In the genomic region with DNA sequence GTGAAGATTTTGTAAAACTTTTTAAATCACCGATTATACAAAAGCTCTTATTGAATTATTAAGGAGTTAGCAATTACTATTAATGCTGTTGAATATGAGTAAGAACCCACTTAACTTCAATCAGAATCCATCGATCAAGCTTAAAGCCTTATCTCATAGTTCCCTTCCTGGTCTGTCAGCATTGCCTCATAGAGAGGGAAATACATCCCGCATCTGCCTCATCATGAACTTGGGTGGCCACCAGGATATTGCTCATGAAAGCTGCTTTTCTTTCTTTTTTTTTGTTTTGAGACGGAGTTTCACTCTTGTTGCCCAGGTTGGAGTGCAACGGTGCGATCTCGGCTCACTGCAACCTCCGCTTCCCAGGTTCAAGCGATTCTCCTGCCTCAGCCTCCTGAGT, we compare ENCODE assay signal across 2 cellular contexts.
TF ChIP-seq lines count a peak whose summit lies in the region.

No MANE protein-coding gene starts in this region.

TF ChIP-seq in A549, 52 proteins besides CTCF, POLR2A, EP300 and RAD21 (continued from another document):
- TF ChIP-seq, protein P1, sequence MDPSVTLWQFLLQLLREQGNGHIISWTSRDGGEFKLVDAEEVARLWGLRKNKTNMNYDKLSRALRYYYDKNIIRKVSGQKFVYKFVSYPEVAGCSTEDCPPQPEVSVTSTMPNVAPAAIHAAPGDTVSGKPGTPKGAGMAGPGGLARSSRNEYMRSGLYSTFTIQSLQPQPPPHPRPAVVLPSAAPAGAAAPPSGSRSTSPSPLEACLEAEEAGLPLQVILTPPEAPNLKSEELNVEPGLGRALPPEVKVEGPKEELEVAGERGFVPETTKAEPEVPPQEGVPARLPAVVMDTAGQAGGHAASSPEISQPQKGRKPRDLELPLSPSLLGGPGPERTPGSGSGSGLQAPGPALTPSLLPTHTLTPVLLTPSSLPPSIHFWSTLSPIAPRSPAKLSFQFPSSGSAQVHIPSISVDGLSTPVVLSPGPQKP (IDR thresholded peaks at IDR 0.05; ENCODE audit: low read depth, low read length): no peak
- TF ChIP-seq PBX3 (IDR thresholded peaks at IDR 0.05) (no peak), REST (IDR thresholded peaks at IDR 0.05) (no peak), NFE2L2 (conservative IDR thresholded peaks at IDR 0.05; ENCODE audit: low read length) (no peak)

TF ChIP-seq in K562, 482 proteins besides CTCF, POLR2A, EP300 and RAD21 (continued from another document):
- TF ChIP-seq, protein P2, sequence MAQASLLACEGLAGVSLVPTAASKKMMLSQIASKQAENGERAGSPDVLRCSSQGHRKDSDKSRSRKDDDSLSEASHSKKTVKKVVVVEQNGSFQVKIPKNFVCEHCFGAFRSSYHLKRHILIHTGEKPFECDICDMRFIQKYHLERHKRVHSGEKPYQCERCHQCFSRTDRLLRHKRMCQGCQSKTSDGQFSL (CRISPR knock-in tag; IDR thresholded peaks at IDR 0.05): no peak
- TF ChIP-seq, protein P2 (tag; IDR thresholded peaks at IDR 0.05): no peak
TF ChIP-seq in K562: peak in this region for 3.
